In the genomic region with DNA sequence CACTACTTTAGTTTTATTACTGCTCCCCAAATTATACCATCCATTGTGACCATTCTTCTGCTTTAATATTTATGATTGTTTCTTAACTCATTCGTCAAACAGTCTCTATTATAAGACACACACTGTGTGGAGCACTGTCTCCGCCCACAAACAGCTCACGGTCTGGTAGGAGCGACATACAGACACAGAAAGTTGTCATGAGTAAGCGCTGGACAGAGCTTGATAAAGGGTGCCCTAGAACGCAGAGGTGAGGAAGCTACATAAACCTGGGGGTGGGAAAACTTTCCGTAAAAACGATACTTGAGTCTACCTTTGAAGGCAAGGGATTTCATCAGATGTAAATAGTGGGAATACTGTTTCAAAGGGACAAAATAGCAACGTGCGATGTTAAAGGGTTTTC, we compare ENCODE assay signal across 6 cellular contexts.
"Had no signal": no experiment of that assay in that cellular context is flagged by ENCODE, and none has a peak within 500 bp of the region (broad histone marks: within the 10 kb centered on the region; RNA-seq: fewer than 3 reads in every experiment).

No MANE protein-coding gene starts in this region.

- H2AFZ ChIP-seq: GM23248 had no signal

- H3K27ac ChIP-seq: GM23248 had no signal

- FAIRE-seq: HTR-8/SVneo had no signal

- H3K36me3 ChIP-seq: HAP-1 had no signal

- H3K4me3 ChIP-seq: GM23248, HAP-1 had no signal

- DNase-seq: GM23248, GOT3, H7 had no signal

- H3K4me1 ChIP-seq: HAP-1 had no signal

- ATAC-seq: HCT116 had no signal

- H3K9ac ChIP-seq: GM23248 had no signal
